In the genomic region with DNA sequence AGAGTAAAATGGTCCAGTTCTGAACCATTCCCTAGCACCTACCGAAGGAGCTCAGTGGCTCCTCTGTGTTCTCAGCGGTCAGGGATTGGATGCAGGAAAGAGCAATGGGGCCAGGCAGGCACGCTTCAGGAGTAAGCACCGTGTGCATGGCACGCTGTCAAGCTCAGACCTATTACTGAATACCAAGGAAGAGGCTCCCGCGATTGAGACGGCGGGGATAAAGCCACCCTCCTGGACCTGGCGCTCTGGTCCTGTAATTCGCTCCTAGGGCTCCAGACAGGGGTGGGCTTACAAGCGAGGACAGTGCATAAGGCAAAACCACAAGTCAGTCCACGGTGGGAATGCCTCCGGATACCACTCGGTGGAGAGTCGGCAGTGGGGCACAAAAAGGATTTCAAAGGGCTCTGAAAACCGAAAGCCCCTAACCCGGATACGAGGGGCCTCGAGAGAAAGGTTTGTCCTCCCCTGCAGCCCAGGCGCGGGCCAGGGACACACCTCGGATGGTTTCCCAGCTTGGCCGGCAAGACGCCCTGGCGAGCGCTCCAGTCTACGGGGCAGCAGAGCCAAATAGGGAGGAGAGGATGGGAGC, we compare ENCODE assay signal across 8 cellular contexts. TPM values are rescaled to one million over a fixed set of nuclear protein-coding genes. Genes with fewer than 3 reads are reported as not detected.
A peak's percentile ranks its signal among the peaks of the same experiment; 100 is the strongest.
DNase-seq lines count a peak whose midpoint lies in the region; ATAC-seq and TF ChIP-seq lines count a peak whose summit lies in the region.

No MANE protein-coding gene starts in this region.

- ATAC-seq in IMR-90 (ENCODE audit: low read depth), result peak; percentile 9
- no peak for ATAC-seq in HG02973 (IDR thresholded peaks at IDR 0.05; ENCODE audit: unreplicated experiment)

- H4K20me1 ChIP-seq in IMR-90 (ENCODE audit: insufficient read depth, low read length), result no peaks in the 10 kb centered on the region

- DNase-seq in NCI-H1694 treated with DMSO at 0.1 percent for 48 hours (lab: John Stamatoyannopoulos, UW), result peak; percentile 49
- DNase-seq in NCI-H1694 (lab: John Stamatoyannopoulos, UW), result no peak
- peak; percentile 7 for DNase-seq in IMR-90
- peak; percentile 42 for DNase-seq in epithelial cell of esophagus (ENCODE audit: low read depth)

- 0 out of 2 replicates have a peak overlapping the region, but pooled peaks have one; percentile 87 for H4K91ac ChIP-seq in IMR-90 (ENCODE audit: insufficient read depth, low read depth, low read length)

- no peaks in the 10 kb centered on the region for H3K9me3 ChIP-seq in IMR-90 (ENCODE audit: control insufficient read depth, insufficient read depth, low read length)
- no peaks in the 10 kb centered on the region for H3K9me3 ChIP-seq in mesodermal cell (ENCODE audit: control insufficient read depth, low read length)

- H3K18ac ChIP-seq in IMR-90 (ENCODE audit: low read depth, low read length), result no peak overlapping the region

- H3K36me3 ChIP-seq in IMR-90 (ENCODE audit: control insufficient read depth, insufficient read depth, low read length), result no peaks in the 10 kb centered on the region; the same call in 1 of the 2 replicates
- no peaks in the 10 kb centered on the region for H3K36me3 ChIP-seq in mesodermal cell (ENCODE audit: control insufficient read depth, insufficient read depth, low read length)
- H3K36me3 ChIP-seq in urinary bladder (ENCODE audit: insufficient read depth), result no peaks in the 10 kb centered on the region

- H2AK9ac ChIP-seq in IMR-90 (replicated peaks; ENCODE audit: low read depth, low read length, poor library complexity), result peak overlapping the region; percentile 85

- no peak overlapping the region for H2BK15ac ChIP-seq in IMR-90 (ENCODE audit: low read depth, low read length)

- 26% methylated on average over 19 of the region's 28 CpGs; no CpG with 5 or more reads in 1 of the 2 experiments for WGBS in IMR-90 (ENCODE audit: extremely low coverage in 2 of 2, insufficient read length in 1 of 2), 2 experiments
- 24 to 26% methylated on average over 22 to 28 of the region's 28 CpGs for WGBS in mesodermal cell (ENCODE audit: insufficient coverage in 2 of 2), 2 experiments
- 7% methylated on average over 28 of the region's 28 CpGs for WGBS in urinary bladder

- BruUV-seq in IMR-90 (replicated peaks; lab: Mats Ljungman, UMichigan), result no TSS peak

- dilution Hi-C loops in IMR-90 (cut with HindIII; ENCODE audit: low sequenced_read_pairs, unreplicated experiment), result no loop called here

- no peak overlapping the region for H2AK5ac ChIP-seq in IMR-90 (ENCODE audit: low read depth, low read length)

- H4K5ac ChIP-seq in IMR-90 (ENCODE audit: low read depth, low read length), result no peak overlapping the region

- H3K9me1 ChIP-seq in IMR-90 (ENCODE audit: insufficient read depth, low read length), result peaks cover 9% of the 10 kb centered on the region

- CTCF ChIA-PET in IMR-90 (lab: Yijun Ruan, JAX), result interaction anchor here (0.5 kb wide), 1 partner anchor 903 kb away, joined by 3 read pairs; no protein-coding TSS in a partner anchor

- H3K23ac ChIP-seq in IMR-90 (ENCODE audit: low read depth, low read length), result peak overlapping the region; percentile 40; the same call in 1 of the 2 replicates

- in situ Hi-C loops in IMR-90 (cut with MboI; ENCODE audit: low sequenced_read_pairs), result loop anchor here (25.0 kb wide), 2 partner anchors 718 to 893 kb away; partner anchors contain the start of gene CCDC152

- H3K4ac ChIP-seq in IMR-90 (ENCODE audit: low read depth, low read length), result no peak overlapping the region

- peak overlapping the region; percentile 93 for H3K4me2 ChIP-seq in IMR-90 (ENCODE audit: low read depth, low read length)

- peak overlapping the region; percentile 95 for H3K4me3 ChIP-seq in IMR-90 (ENCODE audit: insufficient read depth, low read depth, low read length)
- H3K4me3 ChIP-seq in WI38 (ENCODE audit: low read depth, low read length), result peak overlapping the region; percentile 70
- peak overlapping the region; percentile 86 for H3K4me3 ChIP-seq in epithelial cell of esophagus (ENCODE audit: low read length)
- peak overlapping the region; percentile 66 for H3K4me3 ChIP-seq in mesodermal cell (ENCODE audit: extremely low read depth, insufficient read depth, low read length, poor library complexity, severe bottlenecking)
- H3K4me3 ChIP-seq in urinary bladder (ENCODE audit: low read depth, low read length), result peak overlapping the region; percentile 68

- peak overlapping the region; percentile 97 for H2AFZ ChIP-seq in IMR-90 (replicated peaks; ENCODE audit: low read length, poor library complexity)

- no peak for TF ChIP-seq POLR2A in IMR-90 (IDR thresholded peaks at IDR 0.05; ENCODE audit: low read depth, low read length)

- no peak overlapping the region for H2BK20ac ChIP-seq in IMR-90 (ENCODE audit: low read depth, low read length)

- peak overlapping the region in 1 of 2 experiments; percentile 96; a peak in 2 of 4 replicates for H4K8ac ChIP-seq in IMR-90 (ENCODE audit: low read depth in 2 of 2, low read length in 2 of 2)

- peaks cover 10 to 25% of the 10 kb centered on the region in 2 experiments for H3K79me1 ChIP-seq in IMR-90 (ENCODE audit: low read depth in 1 of 2, low read length in 2 of 2)

- H3K14ac ChIP-seq in IMR-90 (replicated peaks; ENCODE audit: low read depth, low read length), result 0 out of 2 replicates have a peak overlapping the region, but pooled peaks have one; percentile 33

- H2BK5ac ChIP-seq in IMR-90 (ENCODE audit: low read depth, low read length, poor library complexity, severe bottlenecking), result no peak overlapping the region

- TF ChIP-seq CTCF in IMR-90 (conservative IDR thresholded peaks at IDR 0.05; ENCODE audit: low read depth, low read length) (no peak), WI38 (IDR thresholded peaks at IDR 0.05; ENCODE audit: low read depth, low read length) (no peak), epithelial cell of esophagus (IDR thresholded peaks at IDR 0.05; ENCODE audit: insufficient read depth, low read depth, low read length, missing control alignments) (no peak)

- H3K4me1 ChIP-seq in IMR-90 (ENCODE audit: control insufficient read depth, insufficient read depth, low read length) (peaks cover 2% of the 10 kb centered on the region), mesodermal cell (ENCODE audit: control insufficient read depth, insufficient read depth, low read length, poor library complexity, severe bottlenecking) (no peaks in the 10 kb centered on the region), urinary bladder (ENCODE audit: insufficient read depth) (no peaks in the 10 kb centered on the region)

- peak overlapping the region; percentile 88 for H3K9ac ChIP-seq in IMR-90 (ENCODE audit: low read depth, low read length)

- H3K27ac ChIP-seq in IMR-90 (ENCODE audit: insufficient read depth, low read length), result peak overlapping the region; percentile 83; the same call in 1 of the 2 replicates
- H3K27ac ChIP-seq in mesodermal cell (ENCODE audit: low read depth, low read length, severe bottlenecking), result no peak overlapping the region
- H3K27ac ChIP-seq in urinary bladder (ENCODE audit: low read depth), result no peak overlapping the region

- 0 out of 2 replicates have a peak overlapping the region, but pooled peaks have one; percentile 4 for H3K56ac ChIP-seq in IMR-90 (ENCODE audit: extremely low read depth, insufficient read depth, low read length)

- POLR2A ChIA-PET in IMR-90 (lab: Charles Lee; ENCODE audit: unreplicated experiment), result interaction anchor here (0.6 kb wide), 1 partner anchor 66 kb away, joined by 4 read pairs; no protein-coding TSS in a partner anchor

- intact Hi-C loops in IMR-90 (cut with micrococcal nuclease), result loop anchor here (1.0 kb wide), 1 partner anchor 35 kb away; the partner anchor contains the start of gene RIMOC1

- TF ChIP-seq RAD21 in IMR-90 (IDR thresholded peaks at IDR 0.05; ENCODE audit: low read length), result no peak

- H3K27me3 ChIP-seq in IMR-90 (ENCODE audit: control insufficient read depth, insufficient read depth, low read length), result no peaks in the 10 kb centered on the region

- no peak overlapping the region for H2BK120ac ChIP-seq in IMR-90 (ENCODE audit: low read depth, low read length)

TF ChIP-seq in IMR-90, 13 proteins besides CTCF, POLR2A, EP300 and RAD21 (continues in another document):
- TF ChIP-seq SMC3 (IDR thresholded peaks at IDR 0.05; ENCODE audit: low read depth, low read length), result no peak
- no peak for TF ChIP-seq MXI1 (IDR thresholded peaks at IDR 0.05; ENCODE audit: borderline replicate concordance, low read depth, low read length)
- no peak for TF ChIP-seq BHLHE40 (IDR thresholded peaks at IDR 0.05; ENCODE audit: low read depth, low read length)
- TF ChIP-seq CEBPB (IDR thresholded peaks at IDR 0.05; ENCODE audit: low read depth, low read length), result no peak
- TF ChIP-seq NFE2L2 (IDR thresholded peaks at IDR 0.05; ENCODE audit: low read depth, low read length), result no peak
- TF ChIP-seq RCOR1 (IDR thresholded peaks at IDR 0.05; ENCODE audit: insufficient replicate concordance, low read length), result no peak

RNA-seq across cellular contexts. Expression of gene OXCT1, which starts 1.0 kb away (rescaled TPM):
- total RNA-seq in IMR-90 (2012; rRNA removed) (16.3 and 24.7 TPM in 2 replicates), urinary bladder (26.3 TPM)
- polyA plus RNA-seq in IMR-90 (2012; rRNA removed) (10.5 and 14.2 TPM in 2 replicates), urinary bladder (23.7 TPM)
- polyA plus RNA-seq in IMR-90 (2012; cell fraction: cytosol; rRNA removed), result 1.9 and 2.6 TPM in 2 replicates
- 1.8 and 9.2 TPM in 2 replicates for polyA plus RNA-seq in IMR-90 (2012; cell fraction: nucleus; rRNA removed; ENCODE audit: low replicate concordance)
- polyA plus RNA-seq in mesodermal cell (2013, experiment 1 of 2), result 16.3 TPM
- polyA plus RNA-seq in mesodermal cell (2013, experiment 2 of 2), result 18.4 TPM

RNA-seq across cellular contexts. Expression of gene RIMOC1, which starts 34.9 kb away (rescaled TPM):
- total RNA-seq in IMR-90 (2012; rRNA removed), result 4.1 and 10.3 TPM in 2 replicates
- polyA plus RNA-seq in IMR-90 (2012; rRNA removed), result 7.1 and 9.0 TPM in 2 replicates
- 1.1 and 1.5 TPM in 2 replicates for polyA plus RNA-seq in IMR-90 (2012; cell fraction: cytosol; rRNA removed)
- polyA plus RNA-seq in IMR-90 (2012; cell fraction: nucleus; rRNA removed; ENCODE audit: low replicate concordance), result 0.46 and 4.1 TPM in 2 replicates
- polyA plus RNA-seq in mesodermal cell (2013, experiment 1 of 2), result 20.1 TPM
- polyA plus RNA-seq in mesodermal cell (2013, experiment 2 of 2), result 21.1 TPM
- 25.2 TPM for total RNA-seq in urinary bladder
- polyA plus RNA-seq in urinary bladder, result 12.0 TPM

RNA-seq across cellular contexts. Expression of gene FBXO4, which starts 55.8 kb away (rescaled TPM):
- total RNA-seq in IMR-90 (2012; rRNA removed) (4.1 and 8.3 TPM in 2 replicates), urinary bladder (20.2 TPM)
- polyA plus RNA-seq in IMR-90 (2012; rRNA removed) (3.5 TPM in 2 replicates), urinary bladder (8.7 TPM)
- 0.92 and 1.1 TPM in 2 replicates for polyA plus RNA-seq in IMR-90 (2012; cell fraction: cytosol; rRNA removed)
- polyA plus RNA-seq in IMR-90 (2012; cell fraction: nucleus; rRNA removed; ENCODE audit: low replicate concordance), result 0.50 and 3.3 TPM in 2 replicates
- polyA plus RNA-seq in mesodermal cell (2013, experiment 1 of 2), result 0.88 TPM
- 2.1 TPM for polyA plus RNA-seq in mesodermal cell (2013, experiment 2 of 2)
